Comparison of ENCODE assay signal across 1 cellular context in the genomic region with DNA sequence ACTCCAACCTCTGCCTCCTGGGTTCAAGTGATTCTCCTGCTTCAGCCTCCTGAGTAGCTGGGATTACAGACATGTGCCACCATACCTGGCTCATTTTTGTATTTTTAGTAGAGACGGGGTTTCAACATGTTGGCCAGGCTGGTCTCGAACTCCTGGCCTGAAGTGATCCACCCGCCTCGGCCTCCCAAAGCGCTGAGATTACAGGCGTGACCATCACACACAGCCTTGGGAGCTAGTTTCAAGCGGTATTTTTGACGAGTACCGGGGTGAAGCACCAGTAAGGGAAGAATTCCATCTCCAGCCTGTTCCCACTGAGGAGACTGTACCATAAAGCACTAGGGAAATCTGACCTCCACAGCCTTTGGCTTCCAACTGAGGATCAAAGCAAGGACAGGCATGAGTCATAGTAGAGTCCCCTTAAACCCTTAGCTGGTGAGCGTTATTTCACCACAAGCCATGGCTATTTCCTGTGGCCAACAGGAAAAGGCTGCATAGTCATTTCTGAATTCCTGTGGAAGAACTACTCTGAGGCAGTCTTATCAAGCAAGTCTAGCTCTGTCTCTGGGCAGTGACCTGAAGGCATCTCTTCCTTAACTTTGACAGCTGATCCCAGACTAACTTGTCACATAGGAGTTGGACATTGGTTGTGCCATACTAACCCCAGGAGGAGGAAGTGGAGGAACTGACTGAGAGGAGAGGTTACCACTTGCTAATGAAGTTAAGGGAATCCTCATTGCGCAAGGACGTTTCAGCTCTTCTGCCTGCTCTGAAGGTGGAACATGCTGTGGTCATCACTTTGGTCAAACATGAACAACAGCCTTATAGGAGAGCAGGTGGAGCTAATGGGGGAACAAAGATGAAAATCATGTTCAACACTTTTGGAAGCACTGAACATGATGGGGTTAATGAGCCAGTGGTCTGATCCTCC.
TF ChIP-seq lines count a peak whose summit lies in the region.

No MANE protein-coding gene starts in this region.

TF ChIP-seq in HepG2, 621 proteins besides CTCF, POLR2A, EP300 and RAD21 (continued from another document and continues in another):
- TF ChIP-seq, protein P1, sequence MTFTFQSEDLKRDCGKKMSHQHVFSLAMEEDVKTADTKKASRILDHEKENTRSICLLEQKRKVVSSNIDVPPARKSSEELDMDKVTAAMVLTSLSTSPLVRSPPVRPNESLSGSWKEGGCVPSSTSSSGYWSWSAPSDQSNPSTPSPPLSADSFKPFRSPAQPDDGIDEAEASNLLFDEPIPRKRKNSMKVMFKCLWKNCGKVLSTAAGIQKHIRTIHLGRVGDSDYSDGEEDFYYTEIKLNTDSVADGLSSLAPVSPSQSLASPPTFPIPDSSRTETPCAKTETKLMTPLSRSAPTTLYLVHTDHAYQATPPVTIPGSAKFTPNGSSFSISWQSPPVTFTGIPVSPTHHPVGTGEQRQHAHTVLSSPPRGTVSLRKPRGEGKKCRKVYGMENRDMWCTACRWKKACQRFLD (CRISPR knock-in tag; IDR thresholded peaks at IDR 0.05; ENCODE audit: borderline replicate concordance): no peak
- TF ChIP-seq ZNF431 (CRISPR knock-in tag; IDR thresholded peaks at IDR 0.05; ENCODE audit: borderline replicate concordance, low read depth): no peak
- no peak for TF ChIP-seq HOXA9 (CRISPR knock-in tag; IDR thresholded peaks at IDR 0.05; ENCODE audit: borderline replicate concordance)
- TF ChIP-seq, protein P2, sequence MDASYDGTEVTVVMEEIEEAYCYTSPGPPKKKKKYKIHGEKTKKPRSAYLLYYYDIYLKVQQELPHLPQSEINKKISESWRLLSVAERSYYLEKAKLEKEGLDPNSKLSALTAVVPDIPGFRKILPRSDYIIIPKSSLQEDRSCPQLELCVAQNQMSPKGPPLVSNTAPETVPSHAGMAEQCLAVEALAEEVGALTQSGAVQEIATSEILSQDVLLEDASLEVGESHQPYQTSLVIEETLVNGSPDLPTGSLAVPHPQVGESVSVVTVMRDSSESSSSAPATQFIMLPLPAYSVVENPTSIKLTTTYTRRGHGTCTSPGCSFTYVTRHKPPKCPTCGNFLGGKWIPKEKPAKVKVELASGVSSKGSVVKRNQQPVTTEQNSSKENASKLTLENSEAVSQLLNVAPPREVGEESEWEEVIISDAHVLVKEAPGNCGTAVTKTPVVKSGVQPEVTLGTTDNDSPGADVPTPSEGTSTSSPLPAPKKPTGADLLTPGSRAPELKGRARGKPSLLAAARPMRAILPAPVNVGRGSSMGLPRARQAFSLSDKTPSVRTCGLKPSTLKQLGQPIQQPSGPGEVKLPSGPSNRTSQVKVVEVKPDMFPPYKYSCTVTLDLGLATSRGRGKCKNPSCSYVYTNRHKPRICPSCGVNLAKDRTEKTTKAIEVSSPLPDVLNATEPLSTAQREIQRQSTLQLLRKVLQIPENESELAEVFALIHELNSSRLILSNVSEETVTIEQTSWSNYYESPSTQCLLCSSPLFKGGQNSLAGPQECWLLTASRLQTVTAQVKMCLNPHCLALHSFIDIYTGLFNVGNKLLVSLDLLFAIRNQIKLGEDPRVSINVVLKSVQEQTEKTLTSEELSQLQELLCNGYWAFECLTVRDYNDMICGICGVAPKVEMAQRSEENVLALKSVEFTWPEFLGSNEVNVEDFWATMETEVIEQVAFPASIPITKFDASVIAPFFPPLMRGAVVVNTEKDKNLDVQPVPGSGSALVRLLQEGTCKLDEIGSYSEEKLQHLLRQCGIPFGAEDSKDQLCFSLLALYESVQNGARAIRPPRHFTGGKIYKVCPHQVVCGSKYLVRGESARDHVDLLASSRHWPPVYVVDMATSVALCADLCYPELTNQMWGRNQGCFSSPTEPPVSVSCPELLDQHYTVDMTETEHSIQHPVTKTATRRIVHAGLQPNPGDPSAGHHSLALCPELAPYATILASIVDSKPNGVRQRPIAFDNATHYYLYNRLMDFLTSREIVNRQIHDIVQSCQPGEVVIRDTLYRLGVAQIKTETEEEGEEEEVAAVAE (CRISPR knock-in tag; IDR thresholded peaks at IDR 0.05; ENCODE audit: borderline replicate concordance): peak; percentile 70; the same call in 1 of the 2 replicates
- TF ChIP-seq ZBTB7A (CRISPR knock-in tag; IDR thresholded peaks at IDR 0.05): no peak
- TF ChIP-seq NR1H2 (CRISPR knock-in tag; IDR thresholded peaks at IDR 0.05; ENCODE audit: borderline replicate concordance, low read depth): no peak
- TF ChIP-seq ZNF775 (CRISPR knock-in tag; IDR thresholded peaks at IDR 0.05; ENCODE audit: borderline replicate concordance): no peak
- no peak for TF ChIP-seq ONECUT2 (CRISPR knock-in tag; IDR thresholded peaks at IDR 0.05)
- TF ChIP-seq JDP2 (CRISPR knock-in tag; IDR thresholded peaks at IDR 0.05; ENCODE audit: borderline replicate concordance): no peak
- TF ChIP-seq TAF1 (CRISPR knock-in tag; IDR thresholded peaks at IDR 0.05): no peak; the same call in 1 of the 2 replicates
- TF ChIP-seq CHD2 (IDR thresholded peaks at IDR 0.05; ENCODE audit: low read depth, low read length): no peak
- no peak for TF ChIP-seq HOXA7 (CRISPR knock-in tag; IDR thresholded peaks at IDR 0.05)
- TF ChIP-seq, protein P3, sequence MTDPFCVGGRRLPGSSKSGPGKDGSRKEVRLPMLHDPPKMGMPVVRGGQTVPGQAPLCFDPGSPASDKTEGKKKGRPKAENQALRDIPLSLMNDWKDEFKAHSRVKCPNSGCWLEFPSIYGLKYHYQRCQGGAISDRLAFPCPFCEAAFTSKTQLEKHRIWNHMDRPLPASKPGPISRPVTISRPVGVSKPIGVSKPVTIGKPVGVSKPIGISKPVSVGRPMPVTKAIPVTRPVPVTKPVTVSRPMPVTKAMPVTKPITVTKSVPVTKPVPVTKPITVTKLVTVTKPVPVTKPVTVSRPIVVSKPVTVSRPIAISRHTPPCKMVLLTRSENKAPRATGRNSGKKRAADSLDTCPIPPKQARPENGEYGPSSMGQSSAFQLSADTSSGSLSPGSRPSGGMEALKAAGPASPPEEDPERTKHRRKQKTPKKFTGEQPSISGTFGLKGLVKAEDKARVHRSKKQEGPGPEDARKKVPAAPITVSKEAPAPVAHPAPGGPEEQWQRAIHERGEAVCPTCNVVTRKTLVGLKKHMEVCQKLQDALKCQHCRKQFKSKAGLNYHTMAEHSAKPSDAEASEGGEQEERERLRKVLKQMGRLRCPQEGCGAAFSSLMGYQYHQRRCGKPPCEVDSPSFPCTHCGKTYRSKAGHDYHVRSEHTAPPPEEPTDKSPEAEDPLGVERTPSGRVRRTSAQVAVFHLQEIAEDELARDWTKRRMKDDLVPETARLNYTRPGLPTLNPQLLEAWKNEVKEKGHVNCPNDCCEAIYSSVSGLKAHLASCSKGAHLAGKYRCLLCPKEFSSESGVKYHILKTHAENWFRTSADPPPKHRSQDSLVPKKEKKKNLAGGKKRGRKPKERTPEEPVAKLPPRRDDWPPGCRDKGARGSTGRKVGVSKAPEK (CRISPR knock-in tag; IDR thresholded peaks at IDR 0.05; ENCODE audit: borderline replicate concordance): no peak
- TF ChIP-seq, protein P4, sequence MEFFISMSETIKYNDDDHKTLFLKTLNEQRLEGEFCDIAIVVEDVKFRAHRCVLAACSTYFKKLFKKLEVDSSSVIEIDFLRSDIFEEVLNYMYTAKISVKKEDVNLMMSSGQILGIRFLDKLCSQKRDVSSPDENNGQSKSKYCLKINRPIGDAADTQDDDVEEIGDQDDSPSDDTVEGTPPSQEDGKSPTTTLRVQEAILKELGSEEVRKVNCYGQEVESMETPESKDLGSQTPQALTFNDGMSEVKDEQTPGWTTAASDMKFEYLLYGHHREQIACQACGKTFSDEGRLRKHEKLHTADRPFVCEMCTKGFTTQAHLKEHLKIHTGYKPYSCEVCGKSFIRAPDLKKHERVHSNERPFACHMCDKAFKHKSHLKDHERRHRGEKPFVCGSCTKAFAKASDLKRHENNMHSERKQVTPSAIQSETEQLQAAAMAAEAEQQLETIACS (CRISPR knock-in tag; IDR thresholded peaks at IDR 0.05): no peak
- TF ChIP-seq RBAK (CRISPR knock-in tag; IDR thresholded peaks at IDR 0.05): no peak
- no peak for TF ChIP-seq ZNF3 (CRISPR knock-in tag; IDR thresholded peaks at IDR 0.05)
- no peak for TF ChIP-seq ZNF841 (CRISPR knock-in tag; IDR thresholded peaks at IDR 0.05; ENCODE audit: borderline replicate concordance)
- TF ChIP-seq, protein P5, sequence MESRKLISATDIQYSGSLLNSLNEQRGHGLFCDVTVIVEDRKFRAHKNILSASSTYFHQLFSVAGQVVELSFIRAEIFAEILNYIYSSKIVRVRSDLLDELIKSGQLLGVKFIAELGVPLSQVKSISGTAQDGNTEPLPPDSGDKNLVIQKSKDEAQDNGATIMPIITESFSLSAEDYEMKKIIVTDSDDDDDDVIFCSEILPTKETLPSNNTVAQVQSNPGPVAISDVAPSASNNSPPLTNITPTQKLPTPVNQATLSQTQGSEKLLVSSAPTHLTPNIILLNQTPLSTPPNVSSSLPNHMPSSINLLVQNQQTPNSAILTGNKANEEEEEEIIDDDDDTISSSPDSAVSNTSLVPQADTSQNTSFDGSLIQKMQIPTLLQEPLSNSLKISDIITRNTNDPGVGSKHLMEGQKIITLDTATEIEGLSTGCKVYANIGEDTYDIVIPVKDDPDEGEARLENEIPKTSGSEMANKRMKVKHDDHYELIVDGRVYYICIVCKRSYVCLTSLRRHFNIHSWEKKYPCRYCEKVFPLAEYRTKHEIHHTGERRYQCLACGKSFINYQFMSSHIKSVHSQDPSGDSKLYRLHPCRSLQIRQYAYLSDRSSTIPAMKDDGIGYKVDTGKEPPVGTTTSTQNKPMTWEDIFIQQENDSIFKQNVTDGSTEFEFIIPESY (CRISPR knock-in tag; IDR thresholded peaks at IDR 0.05): peak; percentile 95
- TF ChIP-seq KLF16 (CRISPR knock-in tag; IDR thresholded peaks at IDR 0.05): no peak
- no peak for TF ChIP-seq NFIB (CRISPR knock-in tag; IDR thresholded peaks at IDR 0.05; ENCODE audit: borderline replicate concordance)
- no peak for TF ChIP-seq CBX5 (CRISPR knock-in tag; IDR thresholded peaks at IDR 0.05; ENCODE audit: borderline replicate concordance)
- no peak for TF ChIP-seq RORA (CRISPR knock-in tag; IDR thresholded peaks at IDR 0.05)
- TF ChIP-seq, protein P6, sequence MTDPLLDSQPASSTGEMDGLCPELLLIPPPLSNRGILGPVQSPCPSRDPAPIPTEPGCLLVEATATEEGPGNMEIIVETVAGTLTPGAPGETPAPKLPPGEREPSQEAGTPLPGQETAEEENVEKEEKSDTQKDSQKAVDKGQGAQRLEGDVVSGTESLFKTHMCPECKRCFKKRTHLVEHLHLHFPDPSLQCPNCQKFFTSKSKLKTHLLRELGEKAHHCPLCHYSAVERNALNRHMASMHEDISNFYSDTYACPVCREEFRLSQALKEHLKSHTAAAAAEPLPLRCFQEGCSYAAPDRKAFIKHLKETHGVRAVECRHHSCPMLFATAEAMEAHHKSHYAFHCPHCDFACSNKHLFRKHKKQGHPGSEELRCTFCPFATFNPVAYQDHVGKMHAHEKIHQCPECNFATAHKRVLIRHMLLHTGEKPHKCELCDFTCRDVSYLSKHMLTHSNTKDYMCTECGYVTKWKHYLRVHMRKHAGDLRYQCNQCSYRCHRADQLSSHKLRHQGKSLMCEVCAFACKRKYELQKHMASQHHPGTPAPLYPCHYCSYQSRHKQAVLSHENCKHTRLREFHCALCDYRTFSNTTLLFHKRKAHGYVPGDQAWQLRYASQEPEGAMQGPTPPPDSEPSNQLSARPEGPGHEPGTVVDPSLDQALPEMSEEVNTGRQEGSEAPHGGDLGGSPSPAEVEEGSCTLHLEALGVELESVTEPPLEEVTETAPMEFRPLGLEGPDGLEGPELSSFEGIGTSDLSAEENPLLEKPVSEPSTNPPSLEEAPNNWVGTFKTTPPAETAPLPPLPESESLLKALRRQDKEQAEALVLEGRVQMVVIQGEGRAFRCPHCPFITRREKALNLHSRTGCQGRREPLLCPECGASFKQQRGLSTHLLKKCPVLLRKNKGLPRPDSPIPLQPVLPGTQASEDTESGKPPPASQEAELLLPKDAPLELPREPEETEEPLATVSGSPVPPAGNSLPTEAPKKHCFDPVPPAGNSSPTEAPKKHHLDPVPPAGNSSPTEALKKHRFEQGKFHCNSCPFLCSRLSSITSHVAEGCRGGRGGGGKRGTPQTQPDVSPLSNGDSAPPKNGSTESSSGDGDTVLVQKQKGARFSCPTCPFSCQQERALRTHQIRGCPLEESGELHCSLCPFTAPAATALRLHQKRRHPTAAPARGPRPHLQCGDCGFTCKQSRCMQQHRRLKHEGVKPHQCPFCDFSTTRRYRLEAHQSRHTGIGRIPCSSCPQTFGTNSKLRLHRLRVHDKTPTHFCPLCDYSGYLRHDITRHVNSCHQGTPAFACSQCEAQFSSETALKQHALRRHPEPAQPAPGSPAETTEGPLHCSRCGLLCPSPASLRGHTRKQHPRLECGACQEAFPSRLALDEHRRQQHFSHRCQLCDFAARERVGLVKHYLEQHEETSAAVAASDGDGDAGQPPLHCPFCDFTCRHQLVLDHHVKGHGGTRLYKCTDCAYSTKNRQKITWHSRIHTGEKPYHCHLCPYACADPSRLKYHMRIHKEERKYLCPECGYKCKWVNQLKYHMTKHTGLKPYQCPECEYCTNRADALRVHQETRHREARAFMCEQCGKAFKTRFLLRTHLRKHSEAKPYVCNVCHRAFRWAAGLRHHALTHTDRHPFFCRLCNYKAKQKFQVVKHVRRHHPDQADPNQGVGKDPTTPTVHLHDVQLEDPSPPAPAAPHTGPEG (CRISPR knock-in tag; IDR thresholded peaks at IDR 0.05): no peak
- TF ChIP-seq SMARCC2 (IDR thresholded peaks at IDR 0.05): 0 out of 2 replicates have a peak, but pooled peaks have one; percentile 17
- peak; percentile 53; the same call in 1 of the 2 replicates for TF ChIP-seq ZNF614 (CRISPR knock-in tag; IDR thresholded peaks at IDR 0.05; ENCODE audit: borderline replicate concordance)
- TF ChIP-seq, protein P7, sequence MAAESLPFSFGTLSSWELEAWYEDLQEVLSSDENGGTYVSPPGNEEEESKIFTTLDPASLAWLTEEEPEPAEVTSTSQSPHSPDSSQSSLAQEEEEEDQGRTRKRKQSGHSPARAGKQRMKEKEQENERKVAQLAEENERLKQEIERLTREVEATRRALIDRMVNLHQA (CRISPR knock-in tag; IDR thresholded peaks at IDR 0.05): no peak
